In the genomic region with DNA sequence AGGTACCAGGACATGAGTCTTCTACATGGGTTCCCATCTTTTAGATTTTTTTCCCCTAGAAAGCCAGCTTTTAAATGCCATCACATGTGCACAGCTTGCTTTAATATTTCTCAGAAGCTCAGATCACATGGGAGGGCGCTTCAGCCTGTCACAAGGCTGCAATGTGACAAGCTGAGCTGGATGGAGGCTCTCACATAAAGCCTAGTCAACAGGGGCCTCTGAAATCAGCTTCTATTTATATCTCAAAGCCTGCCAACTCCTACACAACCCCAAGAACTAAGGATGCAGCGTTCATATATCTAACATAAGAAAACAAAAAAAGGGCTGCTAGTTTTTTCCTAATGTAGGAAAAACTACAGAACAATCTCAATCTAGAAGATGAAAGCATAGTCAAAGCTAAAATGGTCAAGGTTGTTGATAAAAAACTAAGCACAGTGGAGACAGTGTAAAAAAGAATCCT, we compare ENCODE assay signal across 8 cellular contexts. TPM values are rescaled to one million over a fixed set of nuclear protein-coding genes. Genes with fewer than 3 reads are reported as not detected.
DNase-seq lines count a peak whose midpoint lies in the region; ATAC-seq and TF ChIP-seq lines count a peak whose summit lies in the region.

No MANE protein-coding gene starts in this region.

- intact Hi-C loops in activated naive CD4-positive, alpha-beta T cell treated with anti-CD3 and anti-CD28 coated beads for 36 hours (cut with micrococcal nuclease): loop anchor here (5.0 to 10.0 kb wide), 3 partner anchors 70 to 1798 kb away; a partner anchor contains a TSS

- CTCF ChIA-PET in activated naive CD4-positive, alpha-beta T cell treated with anti-CD3 and anti-CD28 coated beads for 36 hours (lab: Charles Lee): interaction anchor here (1.5 kb wide), 1 partner anchor 81 kb away, joined by 4 read pairs; no protein-coding TSS in a partner anchor

- no peak for TF ChIP-seq CTCF in AG09309 (IDR thresholded peaks at IDR 0.05; ENCODE audit: control insufficient read depth, insufficient read depth, low read depth, low read length, missing control alignments)
- TF ChIP-seq CTCF in neural crest cell (conservative IDR thresholded peaks at IDR 0.05): no peak

- H3K27ac ChIP-seq in temporal lobe (ENCODE audit: low read depth, low read length): peak overlapping the region; percentile 96

- DNase-seq in AG09309 (ENCODE audit: low read depth) (peak; percentile 70), NT2/D1 (ENCODE audit: low read depth, low spot score) (no peak), foreskin melanocyte (peak; percentile 93), neural crest cell (ENCODE audit: low read depth, low spot score) (peak; percentile 17)
- DNase-seq in activated naive CD4-positive, alpha-beta T cell treated with anti-CD3 and anti-CD28 coated beads for 36 hours: peak; percentile 71

- H3K9me3 Mint-ChIP-seq in activated naive CD4-positive, alpha-beta T cell treated with anti-CD3 and anti-CD28 coated beads for 36 hours: no peaks in the 10 kb centered on the region
- no peaks in the 10 kb centered on the region for H3K9me3 Mint-ChIP-seq in neural crest cell

- peak overlapping the region; percentile 82 for H3K4me3 Mint-ChIP-seq in activated naive CD4-positive, alpha-beta T cell treated with anti-CD3 and anti-CD28 coated beads for 36 hours
- peak overlapping the region; percentile 95 for H3K4me3 Mint-ChIP-seq in neural crest cell

- peak overlapping the region; percentile 84 for H3K4me3 ChIP-seq in AG09309 (ENCODE audit: control insufficient read depth, low read depth, low read length)
- H3K4me3 ChIP-seq in NT2/D1 (ENCODE audit: insufficient read length, low read depth): peak overlapping the region; percentile 92

- H3K9ac ChIP-seq in NT2/D1 (ENCODE audit: insufficient read length, low read depth): peak overlapping the region; percentile 100

- H3K4me1 Mint-ChIP-seq in activated naive CD4-positive, alpha-beta T cell treated with anti-CD3 and anti-CD28 coated beads for 36 hours (ENCODE audit: low read depth): peaks cover 51% of the 10 kb centered on the region
- peaks cover 65% of the 10 kb centered on the region for H3K4me1 Mint-ChIP-seq in neural crest cell

- peaks cover 61% of the 10 kb centered on the region for H3K36me3 ChIP-seq in NT2/D1 (ENCODE audit: insufficient read depth, insufficient read length, low read length)

- ATAC-seq in GM18519 (IDR thresholded peaks at IDR 0.05; ENCODE audit: low FRiP score, unreplicated experiment): peak; percentile 43
- peak; percentile 38 for ATAC-seq in HG03108 (IDR thresholded peaks at IDR 0.05; ENCODE audit: unreplicated experiment)

- H3K4me1 ChIP-seq in NT2/D1 (ENCODE audit: insufficient read depth, insufficient read length): no peaks in the 10 kb centered on the region

- peaks cover 36% of the 10 kb centered on the region for H3K36me3 Mint-ChIP-seq in activated naive CD4-positive, alpha-beta T cell treated with anti-CD3 and anti-CD28 coated beads for 36 hours (ENCODE audit: low read depth)
- H3K36me3 Mint-ChIP-seq in neural crest cell (ENCODE audit: low read depth): peaks cover 22% of the 10 kb centered on the region

- peak overlapping the region; percentile 95 for H3K27ac Mint-ChIP-seq in activated naive CD4-positive, alpha-beta T cell treated with anti-CD3 and anti-CD28 coated beads for 36 hours
- H3K27ac Mint-ChIP-seq in neural crest cell (ENCODE audit: unreplicated experiment): peak overlapping the region; percentile 60

- H3K9me3 ChIP-seq in NT2/D1 (ENCODE audit: insufficient read depth, low read length): no peaks in the 10 kb centered on the region

- no peaks in the 10 kb centered on the region for H3K27me3 Mint-ChIP-seq in activated naive CD4-positive, alpha-beta T cell treated with anti-CD3 and anti-CD28 coated beads for 36 hours (ENCODE audit: low read depth)
- H3K27me3 Mint-ChIP-seq in neural crest cell (ENCODE audit: low read depth): peaks cover 3% of the 10 kb centered on the region

- no peaks in the 10 kb centered on the region for H3K27me3 ChIP-seq in NT2/D1 (ENCODE audit: insufficient read depth, insufficient read length)

RNA-seq across cellular contexts. Expression of a gene that starts 2.3 kb away (rescaled TPM):
- 10 to 100 TPM; 71.9 to 73.2 TPM for total RNA-seq in activated naive CD4-positive, alpha-beta T cell treated with anti-CD3 and anti-CD28 coated beads for 36 hours
- total RNA-seq in neural crest cell (194 and 201 TPM in 2 replicates), temporal lobe (218 TPM)
